12 cellular contexts compared by ENCODE assay signal in genomic region chr5:168422431-168422830, GRCh38.
DNase-seq lines count a peak whose midpoint lies in the region; ATAC-seq and TF ChIP-seq lines count a peak whose summit lies in the region.
"Had no signal": no experiment of that assay in that cellular context is flagged by ENCODE, and none has a peak within 500 bp of the region (broad histone marks: within the 10 kb centered on the region; RNA-seq: fewer than 3 reads in every experiment).

No MANE protein-coding gene starts in this region.

- no peaks in the 10 kb centered on the region for H3F3A ChIP-seq in SK-N-SH (replicated peaks; ENCODE audit: insufficient read depth)
- H3F3A ChIP-seq in GM23248 (ENCODE audit: insufficient read depth), result no peaks in the 10 kb centered on the region

- no peak overlapping the region for H2AFZ ChIP-seq in SK-N-SH (ENCODE audit: low read depth)
- no peak overlapping the region for H2AFZ ChIP-seq in GM23248

- no peaks in the 10 kb centered on the region for H3K9me3 ChIP-seq in SK-N-SH
- no peaks in the 10 kb centered on the region for H3K9me3 ChIP-seq in GM23248 (ENCODE audit: low read depth)
- no peaks in the 10 kb centered on the region for H3K9me3 ChIP-seq in heart left ventricle
- H3K9me3 ChIP-seq: tibial artery had no signal

- H3K9me2 ChIP-seq in SK-N-SH (no peaks in the 10 kb centered on the region), GM23248 (ENCODE audit: insufficient read depth) (no peaks in the 10 kb centered on the region)

- no peak overlapping the region for H3K4me2 ChIP-seq in SK-N-SH
- H3K4me2 ChIP-seq in GM23248 (ENCODE audit: unreplicated experiment), result no peak overlapping the region

- POLR2A ChIA-PET in SK-N-SH (lab: Yijun Ruan, JAX), result no interaction called here

- H3K4me3 ChIP-seq in SK-N-SH (ENCODE audit: low read depth in 2 of 2, low read length in 1 of 2) (no peak overlapping the region), fibroblast of the aortic adventitia (ENCODE audit: low read depth, low read length) (no peak overlapping the region), GM23248 (no peak overlapping the region), heart left ventricle (no peak overlapping the region)
- H3K4me3 ChIP-seq: tibial artery had no signal

- H3K27ac ChIP-seq in SK-N-SH (ENCODE audit: low read depth in 2 of 2, low read length in 1 of 2) (no peak overlapping the region), GM23248 (no peak overlapping the region), heart left ventricle (no peak overlapping the region)
- H3K27ac ChIP-seq: tibial artery had no signal

- peaks cover 0 to 12% of the 10 kb centered on the region in 2 experiments; a peak in 1 of 4 replicates for H3K4me1 ChIP-seq in SK-N-SH (ENCODE audit: control insufficient read depth in 1 of 2, insufficient read depth in 2 of 2, low read depth in 1 of 2, low read length in 1 of 2)
- H3K4me1 ChIP-seq in GM23248 (ENCODE audit: insufficient read depth), result peaks cover 7% of the 10 kb centered on the region; the same call in 1 of the 2 replicates
- H3K4me1 ChIP-seq in heart left ventricle, result peaks cover 0 to 5% (median 0%) of the 10 kb centered on the region in 12 donors
- H3K4me1 ChIP-seq: tibial artery had no signal

- TF ChIP-seq EP300 in SK-N-SH (IDR thresholded peaks at IDR 0.05; ENCODE audit: borderline replicate concordance in 1 of 2, low read depth in 1 of 2, low read length in 1 of 2), result no peak

- in situ Hi-C loops in GM23248 (cut with MboI), result no loop called here

- CTCF ChIA-PET in SK-N-SH (lab: Yijun Ruan, JAX), result interaction anchor here (0.6 to 1.3 kb wide), 2 partner anchors 9 to 10 kb away, joined by 3 read pairs; no protein-coding TSS in a partner anchor

- H3K79me2 ChIP-seq in SK-N-SH (ENCODE audit: insufficient read depth), result no peaks in the 10 kb centered on the region
- no peaks in the 10 kb centered on the region for H3K79me2 ChIP-seq in GM23248 (ENCODE audit: insufficient read depth)

- H3K9ac ChIP-seq in SK-N-SH, result no peak overlapping the region
- H3K9ac ChIP-seq in GM23248, result no peak overlapping the region

- 98% methylated on average over 4 of the region's 4 CpGs for WGBS in SK-N-SH (ENCODE audit: low lambda C conversion rate)
- 97 to 98% methylated on average over 4 of the region's 4 CpGs for WGBS in GM23248 (ENCODE audit: low coverage in 1 of 2, low lambda C conversion rate in 2 of 2, missing lambda C conversion rate in 2 of 2), 2 experiments
- 74 to 88% (median 82%) methylated on average over 4 of the region's 4 CpGs for WGBS in heart left ventricle, 4 donors

- TF ChIP-seq CTCF in SK-N-SH (IDR thresholded peaks at IDR 0.05), result peak; percentile 35
- peak; percentile 9 for TF ChIP-seq CTCF in fibroblast of the aortic adventitia (IDR thresholded peaks at IDR 0.05; ENCODE audit: insufficient read depth, low read length)
- no peak for TF ChIP-seq CTCF in heart left ventricle (IDR thresholded peaks at IDR 0.05)

- H3K27me3 ChIP-seq in SK-N-SH (ENCODE audit: insufficient read depth) (no peaks in the 10 kb centered on the region), GM23248 (replicated peaks; ENCODE audit: insufficient read depth) (no peaks in the 10 kb centered on the region), heart left ventricle (no peaks in the 10 kb centered on the region)
- H3K27me3 ChIP-seq: tibial artery had no signal

- H3K36me3 ChIP-seq in SK-N-SH (replicated peaks in 1 of 2; ENCODE audit: control insufficient read depth in 1 of 2, insufficient read depth in 2 of 2, low read length in 1 of 2) (peaks cover 0 to 6% of the 10 kb centered on the region in 2 experiments), GM23248 (ENCODE audit: low read depth) (no peaks in the 10 kb centered on the region), heart left ventricle (no peaks in the 10 kb centered on the region)

- no peaks in the 10 kb centered on the region for H4K20me1 ChIP-seq in SK-N-SH (ENCODE audit: insufficient read depth)
- no peaks in the 10 kb centered on the region for H4K20me1 ChIP-seq in GM23248 (ENCODE audit: insufficient read depth)

- DNase-seq in NCI-H82 (lab: John Stamatoyannopoulos, UW), result peak; percentile 18
- DNase-seq in NCI-H82 treated with DMSO at 0.1 percent for 48 hours (lab: John Stamatoyannopoulos, UW; ENCODE audit: unreplicated experiment), result no peak
- DNase-seq in SK-N-SH, result no peak
- DNase-seq in fibroblast of the aortic adventitia (ENCODE audit: low read depth), result no peak
- no peak for DNase-seq in GM23248
- no peak for DNase-seq in stimulated activated CD4-positive, alpha-beta T cell treated with anti-CD3 and anti-CD28 coated beads, Interleukin-2, amount 100 ng/mL, for 24 hours
- DNase-seq in heart left ventricle, result no peak
- DNase-seq: AML-193, amygdala, NCI-H1694, tibial artery had no signal

- intact Hi-C loops in heart left ventricle (cut with DNase I), result no loop called here

- ATAC-seq in HG02642 (IDR thresholded peaks at IDR 0.05; ENCODE audit: poor library complexity, unreplicated experiment) (no peak), heart left ventricle (no peak)

- no peak for TF ChIP-seq POLR2A in heart left ventricle (IDR thresholded peaks at IDR 0.05)

- peak; percentile 26 for TF ChIP-seq RAD21 in SK-N-SH (IDR thresholded peaks at IDR 0.05; ENCODE audit: low read length)

TF ChIP-seq in SK-N-SH, 30 proteins besides CTCF, POLR2A, EP300 and RAD21:
- TF ChIP-seq JUND (IDR thresholded peaks at IDR 0.05) (no peak), FOSL2 (IDR thresholded peaks at IDR 0.05; ENCODE audit: borderline replicate concordance, low read depth) (no peak), RXRA (IDR thresholded peaks at IDR 0.05; ENCODE audit: borderline replicate concordance, low read depth) (no peak), RFX5 (IDR thresholded peaks at IDR 0.05; ENCODE audit: low read length) (no peak), TEAD4 (IDR thresholded peaks at IDR 0.05; ENCODE audit: borderline replicate concordance, insufficient read depth) (no peak), CHD2 (IDR thresholded peaks at IDR 0.05; ENCODE audit: low read length, partially characterized antibody) (no peak), MAX (IDR thresholded peaks at IDR 0.05; ENCODE audit: low read depth) (no peak), ELF1 (IDR thresholded peaks at IDR 0.05) (no peak), POLR2AphosphoS5 (IDR thresholded peaks at IDR 0.05; ENCODE audit: low read depth, low read length) (no peak), NRF1 (IDR thresholded peaks at IDR 0.05; ENCODE audit: low read depth, low read length) (no peak)

Comparison
In these comparisons a context has a peak if more than half of its experiments do, and no peak if none do; other contexts are left out.
1. CTCF ChIP-seq: peak in SK-N-SH (single experiment) and fibroblast of the aortic adventitia (single experiment); none in heart left ventricle (0 of 12).